ENCODE assay signal across 9 cellular contexts in the genomic region with DNA sequence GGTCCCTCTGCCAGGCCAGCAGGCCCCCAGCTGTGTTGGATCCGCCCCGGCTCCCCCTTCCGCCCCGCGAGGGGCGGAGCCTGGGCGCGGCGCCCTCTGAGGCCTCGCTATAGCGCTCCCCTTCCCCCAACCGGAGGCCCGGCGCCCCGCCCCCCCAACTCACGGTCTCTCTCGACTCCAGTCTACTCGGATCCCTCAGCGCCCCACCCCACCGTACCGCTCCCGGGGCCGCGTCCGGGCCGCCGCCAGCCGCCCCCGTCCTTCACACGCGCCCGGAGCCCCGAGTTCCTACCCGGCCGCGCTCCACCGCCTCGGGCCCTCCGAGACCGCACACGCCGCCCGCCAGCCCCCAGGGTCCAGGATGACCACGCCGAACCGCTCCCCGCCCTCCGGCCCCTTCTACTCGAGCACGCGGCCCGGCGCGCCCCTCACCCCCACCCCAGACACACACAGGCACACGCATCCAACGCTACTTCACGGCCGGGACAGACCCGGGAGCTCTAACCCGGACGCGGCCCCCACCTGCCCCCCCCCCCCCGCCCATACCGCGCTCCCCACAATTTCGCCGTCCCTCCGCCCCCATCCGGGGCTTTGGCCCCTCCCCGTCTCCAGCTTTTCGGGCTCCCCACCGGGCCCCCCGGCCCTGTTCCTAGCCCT. TPM values are rescaled to one million over a fixed set of nuclear protein-coding genes. Genes with fewer than 3 reads are reported as not detected.
DNase-seq lines count a peak whose midpoint lies in the region; ATAC-seq, FAIRE-seq and TF ChIP-seq lines count a peak whose summit lies in the region.
"Had no signal": no experiment of that assay in that cellular context is flagged by ENCODE, and none has a peak within 500 bp of the region (broad histone marks: within the 10 kb centered on the region; RNA-seq: fewer than 3 reads in every experiment).

No MANE protein-coding gene starts in this region.

- peak; percentile 16 for TF ChIP-seq POLR2A in prostate gland (IDR thresholded peaks at IDR 0.05)

- peaks cover 66% of the 10 kb centered on the region for H3K4me1 ChIP-seq in CD4-positive, alpha-beta memory T cell (ENCODE audit: insufficient read depth, low read length)
- H3K4me1 ChIP-seq in adipocyte (ENCODE audit: control insufficient read depth, insufficient read depth, low read length): peaks cover 52% of the 10 kb centered on the region
- peaks cover 77% of the 10 kb centered on the region for H3K4me1 ChIP-seq in left ventricle myocardium inferior
- peaks cover 18% of the 10 kb centered on the region for H3K4me1 ChIP-seq in prostate gland (replicated peaks)

- H3K27ac Mint-ChIP-seq in CD4-positive, alpha-beta memory T cell: peak overlapping the region; percentile 68 to 100 (median 96)

- peak overlapping the region in 1 of 2 donors; percentile 86 for H3K4me3 ChIP-seq in CD4-positive, alpha-beta memory T cell (ENCODE audit: low read length in 2 of 2)
- H3K4me3 ChIP-seq in HL-60 (replicated peaks; ENCODE audit: insufficient read depth, low read length): peak overlapping the region; percentile 63
- peak overlapping the region; percentile 88 for H3K4me3 ChIP-seq in adipocyte (ENCODE audit: low read length)
- peak overlapping the region; percentile 97 for H3K4me3 ChIP-seq in left ventricle myocardium inferior
- peak overlapping the region; percentile 94 to 100 for H3K4me3 ChIP-seq in prostate gland

- POLR2A ChIA-PET in CD4-positive, alpha-beta memory T cell (lab: Charles Lee; ENCODE audit: partially characterized antibody): interaction anchor here (0.7 to 17.6 kb wide), 25 partner anchors 8 to 936 kb away, joined by 3 to 435 read pairs (median 4); partner anchors contain the start of genes ACADVL, ACAP1, CTDNEP1 and DLG4

- peak; percentile 63 to 81 (median 70) for DNase-seq in CD4-positive, alpha-beta memory T cell
- DNase-seq in HL-60 (ENCODE audit: low read depth in 1 of 2, low spot score in 1 of 2) (peak in 1 of 2 experiments; percentile 63), SW480 (ENCODE audit: low spot score) (peak; percentile 66), adipocyte (ENCODE audit: low read depth) (peak; percentile 82), left ventricle myocardium inferior (peak; percentile 84), prostate gland (ENCODE audit: low spot score) (peak; percentile 79), urothelium cell line (ENCODE audit: low spot score) (peak; percentile 54)

- H3K27me3 ChIP-seq in CD4-positive, alpha-beta memory T cell (ENCODE audit: insufficient read depth, low read length): no peaks in the 10 kb centered on the region
- H3K27me3 ChIP-seq in HL-60 (ENCODE audit: insufficient read depth, poor library complexity, severe bottlenecking) (no peaks in the 10 kb centered on the region), adipocyte (replicated peaks; ENCODE audit: control insufficient read depth, insufficient read depth, low read length) (no peaks in the 10 kb centered on the region), left ventricle myocardium inferior (ENCODE audit: low read depth) (no peaks in the 10 kb centered on the region), prostate gland (replicated peaks; ENCODE audit: insufficient read depth) (no peaks in the 10 kb centered on the region)

- H3K27ac ChIP-seq in CD4-positive, alpha-beta memory T cell (ENCODE audit: low read depth, low read length): peak overlapping the region; percentile 85
- H3K27ac ChIP-seq in HL-60 (replicated peaks) (peak overlapping the region; percentile 68), left ventricle myocardium inferior (replicated peaks) (peak overlapping the region; percentile 99), prostate gland (peak overlapping the region; percentile 98 to 99)

- H3K9me3 Mint-ChIP-seq in CD4-positive, alpha-beta memory T cell: peaks cover 0 to 8% (median 0%) of the 10 kb centered on the region in 8 donors

- H3K36me3 Mint-ChIP-seq in CD4-positive, alpha-beta memory T cell: peaks cover 25 to 68% of the 10 kb centered on the region in 2 donors

- H3K9ac ChIP-seq in adipocyte (ENCODE audit: low read length): peak overlapping the region; percentile 98

- no peak for ATAC-seq in HG03442 (IDR thresholded peaks at IDR 0.05; ENCODE audit: unreplicated experiment)

- no peaks in the 10 kb centered on the region for H3K9me3 ChIP-seq in CD4-positive, alpha-beta memory T cell (ENCODE audit: control insufficient read depth in 1 of 2, low read length in 2 of 2)
- no peaks in the 10 kb centered on the region for H3K9me3 ChIP-seq in adipocyte (ENCODE audit: control insufficient read depth, low read length)
- no peaks in the 10 kb centered on the region for H3K9me3 ChIP-seq in left ventricle myocardium inferior (replicated peaks)
- H3K9me3 ChIP-seq in prostate gland: no peaks in the 10 kb centered on the region

- under 1% methylated on average over 42 of the region's 73 CpGs for WGBS in prostate gland

- peaks cover 22% of the 10 kb centered on the region for H3K36me3 ChIP-seq in CD4-positive, alpha-beta memory T cell (ENCODE audit: insufficient read depth, low read length)
- H3K36me3 ChIP-seq in adipocyte (ENCODE audit: control insufficient read depth, insufficient read depth, low read length, severe bottlenecking) (peaks cover 39% of the 10 kb centered on the region), left ventricle myocardium inferior (peaks cover 33% of the 10 kb centered on the region), prostate gland (peaks cover 0 to 10% of the 10 kb centered on the region in 2 donors)

- FAIRE-seq in urothelium cell line (lab: Jason Lieb, UNC): no peak
- FAIRE-seq: colon had no signal

- peak overlapping the region; percentile 94 to 99 (median 96) for H3K4me3 Mint-ChIP-seq in CD4-positive, alpha-beta memory T cell

- peaks cover 0 to 2% of the 10 kb centered on the region in 2 donors for H3K27me3 Mint-ChIP-seq in CD4-positive, alpha-beta memory T cell

- CTCF ChIA-PET in CD4-positive, alpha-beta memory T cell (lab: Charles Lee; ENCODE audit: partially characterized antibody): interaction anchor here (0.9 to 2.5 kb wide), 4 partner anchors 17 to 244 kb away, joined by 3 to 14 read pairs (median 5); partner anchors contain the start of genes ACADVL, DLG4 and SLC35G6

- TF ChIP-seq CTCF in HL-60 (IDR thresholded peaks at IDR 0.05; ENCODE audit: insufficient read depth, low read length) (no peak), left ventricle myocardium inferior (IDR thresholded peaks at IDR 0.05; ENCODE audit: borderline replicate concordance) (no peak), prostate gland (IDR thresholded peaks at IDR 0.05) (no peak)

- intact Hi-C loops in CD4-positive, alpha-beta memory T cell (cut with micrococcal nuclease): loop anchor here (2.0 to 10.0 kb wide), 2 partner anchors 335 to 607 kb away; no protein-coding TSS in a partner anchor
- intact Hi-C loops in left ventricle myocardium inferior (cut with micrococcal nuclease) (no loop called here), prostate gland (cut with DNase I) (loop anchor here (10.0 kb wide), 1 partner anchor 597 kb away; the partner anchor contains the start of gene KDM6B)

- peaks cover 46 to 85% (median 60%) of the 10 kb centered on the region in 4 donors for H3K4me1 Mint-ChIP-seq in CD4-positive, alpha-beta memory T cell

RNA-seq across cellular contexts. Expression of gene PHF23, which starts 1.4 kb away (rescaled TPM):
- total RNA-seq in CD4-positive, alpha-beta memory T cell: 10 to 100 TPM; 45.8 to 55.8 TPM
- 10 to 100 TPM; 11.4 to 29.8 TPM for polyA plus RNA-seq in CD4-positive, alpha-beta memory T cell
- total RNA-seq in left ventricle myocardium inferior: 22.0 TPM
- total RNA-seq in prostate gland: 10 to 100 TPM; 41.2 to 92.5 TPM

RNA-seq across cellular contexts. Expression of gene DVL2, which starts 3.6 kb away (rescaled TPM):
- 10 to 100 TPM; 75.1 to 76.8 TPM for total RNA-seq in CD4-positive, alpha-beta memory T cell
- 10 to 100 TPM; 22.0 to 23.7 TPM for polyA plus RNA-seq in CD4-positive, alpha-beta memory T cell
- total RNA-seq in left ventricle myocardium inferior (19.8 TPM), prostate gland (100 to 1,000 TPM in 1 of 2 donors, 10 to 100 TPM in 1; 52.3 to 116 TPM)

RNA-seq across cellular contexts. Expression of gene GABARAP, which starts 4.4 kb away (rescaled TPM):
- 100 to 1,000 TPM; 324 to 327 TPM for total RNA-seq in CD4-positive, alpha-beta memory T cell
- 100 to 1,000 TPM; 741 to 896 TPM for polyA plus RNA-seq in CD4-positive, alpha-beta memory T cell
- 394 TPM for total RNA-seq in left ventricle myocardium inferior
- 100 to 1,000 TPM; 493 to 527 TPM for total RNA-seq in prostate gland

RNA-seq across cellular contexts. Expression of gene CTDNEP1, which starts 13.6 kb away (rescaled TPM):
- 100 to 1,000 TPM; 145 to 157 TPM for total RNA-seq in CD4-positive, alpha-beta memory T cell
- polyA plus RNA-seq in CD4-positive, alpha-beta memory T cell: 10 to 100 TPM; 42.4 to 59.1 TPM
- total RNA-seq in left ventricle myocardium inferior: 105 TPM
- 100 to 1,000 TPM in 1 of 2 donors, 10 to 100 TPM in 1; 61.2 to 107 TPM for total RNA-seq in prostate gland

RNA-seq across cellular contexts. Expression of gene ELP5, which starts 14.1 kb away (rescaled TPM):
- 10 to 100 TPM; 29.8 to 30.9 TPM for total RNA-seq in CD4-positive, alpha-beta memory T cell
- 10 to 100 TPM; 68.0 to 71.3 TPM for polyA plus RNA-seq in CD4-positive, alpha-beta memory T cell
- total RNA-seq in left ventricle myocardium inferior: 62.5 TPM
- total RNA-seq in prostate gland: 10 to 100 TPM; 50.1 to 65.2 TPM
